ENCODE assay signal across 8 cellular contexts in genomic region chr19:1093811-1094553, GRCh38. TPM values are rescaled to one million over a fixed set of nuclear protein-coding genes. Genes with fewer than 3 reads are reported as not detected.
DNase-seq lines count a peak whose midpoint lies in the region; ATAC-seq and TF ChIP-seq lines count a peak whose summit lies in the region.

No MANE protein-coding gene starts in this region.

- TF ChIP-seq CTCF in GM06990 (IDR thresholded peaks at IDR 0.05; ENCODE audit: insufficient read depth, low read length, poor library complexity, severe bottlenecking): no peak
- TF ChIP-seq CTCF in fibroblast of the aortic adventitia (IDR thresholded peaks at IDR 0.05; ENCODE audit: insufficient read depth, low read length): no peak
- no peak for TF ChIP-seq CTCF in prostate gland (IDR thresholded peaks at IDR 0.05)

- H3K27ac ChIP-seq in SJSA1 (no peak overlapping the region), prostate gland (no peak overlapping the region)

- DNase-seq in GM06990 (ENCODE audit: extremely low read depth, insufficient read length) (peak; percentile 19), SJSA1 (ENCODE audit: low read depth in 1 of 2, low spot score in 2 of 2) (no peak), fibroblast of the aortic adventitia (ENCODE audit: low read depth) (no peak), prostate gland (ENCODE audit: low spot score) (no peak), NCI-H82 (lab: John Stamatoyannopoulos, UW) (no peak)
- no peak for DNase-seq in stimulated activated CD4-positive, alpha-beta T cell treated with anti-CD3 and anti-CD28 coated beads, Interleukin-12 subunit alpha, Interleukin-12 subunit beta, amount 100 ng/mL, for 4 hours

- ATAC-seq in HG03135 (IDR thresholded peaks at IDR 0.05; ENCODE audit: unreplicated experiment) (no peak), GM19023 (IDR thresholded peaks at IDR 0.05; ENCODE audit: unreplicated experiment) (no peak)

- H3K9me3 ChIP-seq in SJSA1 (replicated peaks) (no peaks in the 10 kb centered on the region), prostate gland (no peaks in the 10 kb centered on the region)

- 59% methylated on average over 30 of the region's 32 CpGs for WGBS in prostate gland

- no peak for TF ChIP-seq POLR2A in prostate gland (IDR thresholded peaks at IDR 0.05)

- H3K4me3 ChIP-seq in GM06990 (replicated peaks; ENCODE audit: low read depth, low read length) (peak overlapping the region; percentile 88), SJSA1 (peak overlapping the region; percentile 69), fibroblast of the aortic adventitia (ENCODE audit: low read depth, low read length) (peak overlapping the region; percentile 87), prostate gland (peak overlapping the region; percentile 79 to 85)

- H3K36me3 ChIP-seq in GM06990 (ENCODE audit: control insufficient read depth, insufficient read depth, low read length) (peaks cover 5% of the 10 kb centered on the region), SJSA1 (peaks cover 46% of the 10 kb centered on the region), prostate gland (peaks cover 0 to 10% of the 10 kb centered on the region in 2 donors)

- H3K27me3 ChIP-seq in GM06990 (replicated peaks; ENCODE audit: control insufficient read depth, insufficient read depth, low read length): no peaks in the 10 kb centered on the region
- no peaks in the 10 kb centered on the region for H3K27me3 ChIP-seq in SJSA1 (replicated peaks)
- H3K27me3 ChIP-seq in prostate gland (replicated peaks; ENCODE audit: insufficient read depth): no peaks in the 10 kb centered on the region

- peaks cover 13% of the 10 kb centered on the region for H3K4me1 ChIP-seq in SJSA1 (replicated peaks)
- H3K4me1 ChIP-seq in prostate gland (replicated peaks): peaks cover 7% of the 10 kb centered on the region

- intact Hi-C loops in prostate gland (cut with DNase I): no loop called here

RNA-seq across cellular contexts. Expression of gene POLR2E, which starts 1.2 kb away (rescaled TPM):
- 143 and 173 TPM in 2 replicates for total RNA-seq in SJSA1 (2014; rRNA removed; shearing (Covaris generic))
- 27.7 and 91.2 TPM in 2 replicates for total RNA-seq in fibroblast of the aortic adventitia (ENCODE audit: low replicate concordance)
- total RNA-seq in prostate gland: 100 to 1,000 TPM; 152 to 169 TPM

RNA-seq across cellular contexts. Expression of gene GPX4, which starts 9.8 kb away (rescaled TPM):
- total RNA-seq in SJSA1 (2014; rRNA removed; shearing (Covaris generic)): 387 and 449 TPM in 2 replicates
- 156 and 288 TPM in 2 replicates for total RNA-seq in fibroblast of the aortic adventitia (ENCODE audit: low replicate concordance)
- 100 to 1,000 TPM; 577 to 627 TPM for total RNA-seq in prostate gland

RNA-seq across cellular contexts. Expression of gene ARHGAP45, which starts 27.0 kb away (rescaled TPM):
- total RNA-seq in SJSA1 (2014; rRNA removed; shearing (Covaris generic)): 0.03 TPM in 1 of 2 replicates, not detected in the other
- total RNA-seq in fibroblast of the aortic adventitia (ENCODE audit: low replicate concordance): 0.18 TPM in 1 of 2 replicates, not detected in the other
- total RNA-seq in prostate gland: 10 to 100 TPM in 1 of 2 donors, 1 to 10 TPM in 1; 8.9 to 26.2 TPM

RNA-seq across cellular contexts. Expression of gene ABCA7, which starts 54.1 kb away (rescaled TPM):
- total RNA-seq in SJSA1 (2014; rRNA removed; shearing (Covaris generic)): 0.82 and 3.9 TPM in 2 replicates
- total RNA-seq in fibroblast of the aortic adventitia (ENCODE audit: low replicate concordance) (3.5 and 21.6 TPM in 2 replicates), prostate gland (10 to 100 TPM; 16.2 to 25.1 TPM)
